In the genomic region with DNA sequence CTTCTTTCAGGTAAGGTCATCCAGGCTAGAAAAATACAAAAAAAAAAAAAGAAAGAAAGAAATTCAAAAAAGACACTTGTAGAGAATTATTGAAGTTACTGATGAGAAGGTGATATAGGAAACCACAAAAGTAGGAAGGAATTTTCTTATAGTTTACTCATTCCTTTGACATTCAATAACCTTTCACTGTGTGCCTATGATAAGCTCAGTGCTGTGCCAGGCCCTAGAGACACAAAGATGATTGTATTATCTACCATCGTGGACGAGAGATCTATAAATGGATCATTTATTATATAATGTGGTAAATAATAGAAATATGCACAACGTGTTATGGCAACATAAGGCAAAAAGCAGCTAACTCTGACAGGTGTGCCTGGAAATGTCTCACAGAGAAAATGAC, we compare ENCODE assay signal across 23 cellular contexts.
A peak's percentile ranks its signal among the peaks of the same experiment; 100 is the strongest.
DNase-seq lines count a peak whose midpoint lies in the region; ATAC-seq and TF ChIP-seq lines count a peak whose summit lies in the region.
"Had no signal": no experiment of that assay in that cellular context is flagged by ENCODE, and none has a peak within 500 bp of the region (broad histone marks: within the 10 kb centered on the region; RNA-seq: fewer than 3 reads in every experiment).

No MANE protein-coding gene starts in this region.

- H3K4me3 Mint-ChIP-seq in naive thymus-derived CD8-positive, alpha-beta T cell, result no peak overlapping the region
- H3K4me3 Mint-ChIP-seq: CD14-positive monocyte; CD4-positive, alpha-beta T cell; CD8-positive, alpha-beta memory T cell had no signal

- TF ChIP-seq CTCF in PC-3 (conservative IDR thresholded peaks at IDR 0.05; ENCODE audit: low read depth, low read length) (no peak), SK-N-SH (IDR thresholded peaks at IDR 0.05) (no peak)

- 27% methylated on average over 3 of the region's 3 CpGs for WGBS in SK-N-SH (ENCODE audit: low lambda C conversion rate)

- BruUV-seq in PC-3 (replicated peaks; lab: Mats Ljungman, UMichigan), result no TSS peak

- H3K4me1 ChIP-seq in PC-3 (ENCODE audit: insufficient read depth, low read length), result peaks cover 13% of the 10 kb centered on the region
- no peaks in the 10 kb centered on the region; a peak in 1 of 4 replicates for H3K4me1 ChIP-seq in SK-N-SH (ENCODE audit: control insufficient read depth in 1 of 2, insufficient read depth in 2 of 2, low read depth in 1 of 2, low read length in 1 of 2)
- H3K4me1 ChIP-seq: A549; BE2C; BLaER1 treated with 17β-estradiol and CSF1 and Interleukin-3, amounts not matched to agents 10 nM and 100 nM had no signal

- H3K27me3 ChIP-seq in PC-3 (ENCODE audit: low read length) (no peaks in the 10 kb centered on the region), SK-N-SH (ENCODE audit: insufficient read depth) (no peaks in the 10 kb centered on the region)
- H3K27me3 ChIP-seq: BE2C; BLaER1 treated with 17β-estradiol and CSF1 and Interleukin-3, amounts not matched to agents 10 nM and 100 nM had no signal

- no peak for TF ChIP-seq RAD21 in SK-N-SH (IDR thresholded peaks at IDR 0.05; ENCODE audit: low read length)

- H3K9me3 Mint-ChIP-seq in naive thymus-derived CD8-positive, alpha-beta T cell, result no peaks in the 10 kb centered on the region
- H3K9me3 Mint-ChIP-seq: CD4-positive, alpha-beta T cell had no signal

- intact Hi-C loops in PC-3 (cut with micrococcal nuclease), result no loop called here

- H3F3A ChIP-seq in PC-3 (ENCODE audit: low read length, unreplicated experiment), result no peaks in the 10 kb centered on the region
- H3F3A ChIP-seq in SK-N-SH (replicated peaks; ENCODE audit: insufficient read depth), result no peaks in the 10 kb centered on the region

- H3K9me3 ChIP-seq in PC-3 (ENCODE audit: low read length), result no peaks in the 10 kb centered on the region
- H3K9me3 ChIP-seq in SK-N-SH, result no peaks in the 10 kb centered on the region
- H3K9me3 ChIP-seq: A549; BE2C; BLaER1 treated with 17β-estradiol and CSF1 and Interleukin-3, amounts not matched to agents 10 nM and 100 nM had no signal

- H3K36me3 ChIP-seq in PC-3 (ENCODE audit: low read depth, low read length) (no peaks in the 10 kb centered on the region), SK-N-SH (replicated peaks in 1 of 2; ENCODE audit: control insufficient read depth in 1 of 2, insufficient read depth in 2 of 2, low read length in 1 of 2) (no peaks in the 10 kb centered on the region)
- H3K36me3 ChIP-seq: BE2C; BLaER1 treated with 17β-estradiol and CSF1 and Interleukin-3, amounts not matched to agents 10 nM and 100 nM had no signal

- H3K27me3 Mint-ChIP-seq in naive thymus-derived CD8-positive, alpha-beta T cell, result peaks cover 0 to 3% (median 0%) of the 10 kb centered on the region in 5 donors

- POLR2A ChIA-PET in PC-3 (lab: Charles Lee; ENCODE audit: unreplicated experiment) (interaction anchor here (0.6 kb wide), 1 partner anchor 258 kb away, joined by 3 read pairs; no protein-coding TSS in a partner anchor), SK-N-SH (lab: Yijun Ruan, JAX) (interaction anchor here (0.6 kb wide), 1 partner anchor 157 kb away, joined by 3 read pairs; no protein-coding TSS in a partner anchor)
- POLR2A ChIA-PET in naive thymus-derived CD8-positive, alpha-beta T cell (lab: Charles Lee), result no interaction called here

- H2AFZ ChIP-seq in PC-3 (ENCODE audit: low read length), result no peak overlapping the region
- H2AFZ ChIP-seq in SK-N-SH (ENCODE audit: low read depth), result no peak overlapping the region
- H2AFZ ChIP-seq: GM23248 had no signal

- H3K4me3 ChIP-seq in PC-3 (ENCODE audit: low read length) (no peak overlapping the region), SK-N-SH (ENCODE audit: low read depth in 2 of 2, low read length in 1 of 2) (no peak overlapping the region)
- H3K4me3 ChIP-seq: A549; BLaER1 treated with 17β-estradiol and CSF1 and Interleukin-3, amounts not matched to agents 10 nM and 100 nM; GM23248 had no signal

- H4K20me1 ChIP-seq in PC-3 (ENCODE audit: low read length) (no peaks in the 10 kb centered on the region), SK-N-SH (ENCODE audit: insufficient read depth) (no peaks in the 10 kb centered on the region)
- H4K20me1 ChIP-seq: BLaER1 treated with 17β-estradiol and CSF1 and Interleukin-3, amounts not matched to agents 10 nM and 100 nM had no signal

- TF ChIP-seq EP300 in SK-N-SH (IDR thresholded peaks at IDR 0.05; ENCODE audit: borderline replicate concordance in 1 of 2, low read depth in 1 of 2, low read length in 1 of 2), result no peak

- CTCF ChIA-PET in PC-3 (lab: Charles Lee) (interaction anchor here (0.6 to 0.8 kb wide), 2 partner anchors 17 to 22 kb away, joined by 3 read pairs; no protein-coding TSS in a partner anchor), SK-N-SH (lab: Yijun Ruan, JAX) (interaction anchor here (1.4 to 2.1 kb wide), 2 partner anchors 22 to 309 kb away, joined by 4 to 8 read pairs; no protein-coding TSS in a partner anchor)

- no peaks in the 10 kb centered on the region for H3K36me3 Mint-ChIP-seq in naive thymus-derived CD8-positive, alpha-beta T cell
- H3K36me3 Mint-ChIP-seq: CD14-positive monocyte; CD8-positive, alpha-beta memory T cell had no signal

- H3K4me2 ChIP-seq in PC-3 (ENCODE audit: low read length) (no peak overlapping the region), SK-N-SH (no peak overlapping the region)
- H3K4me2 ChIP-seq: A549; BLaER1 treated with 17β-estradiol and CSF1 and Interleukin-3, amounts not matched to agents 10 nM and 100 nM had no signal

- H3K9me2 ChIP-seq in PC-3 (replicated peaks; ENCODE audit: low read length) (no peaks in the 10 kb centered on the region), SK-N-SH (no peaks in the 10 kb centered on the region; the same call in 1 of the 2 replicates)

- H3K79me2 ChIP-seq in PC-3 (ENCODE audit: low read length) (no peaks in the 10 kb centered on the region), SK-N-SH (ENCODE audit: insufficient read depth) (no peaks in the 10 kb centered on the region)

- no peak overlapping the region for H3K27ac Mint-ChIP-seq in naive thymus-derived CD8-positive, alpha-beta T cell
- H3K27ac Mint-ChIP-seq: CD14-positive monocyte; CD4-positive, alpha-beta T cell; CD8-positive, alpha-beta memory T cell had no signal

- H3K9ac ChIP-seq in PC-3 (ENCODE audit: low read length) (no peak overlapping the region), SK-N-SH (no peak overlapping the region)
- H3K9ac ChIP-seq: BLaER1 treated with 17β-estradiol and CSF1 and Interleukin-3, amounts not matched to agents 10 nM and 100 nM; GM23248 had no signal

- no peaks in the 10 kb centered on the region for H3K4me1 Mint-ChIP-seq in naive thymus-derived CD8-positive, alpha-beta T cell
- H3K4me1 Mint-ChIP-seq: CD14-positive monocyte; CD8-positive, alpha-beta memory T cell had no signal

- H3K27ac ChIP-seq in PC-3 (ENCODE audit: low read length), result no peak overlapping the region
- H3K27ac ChIP-seq in SK-N-SH (ENCODE audit: low read depth in 2 of 2, low read length in 1 of 2), result no peak overlapping the region
- H3K27ac ChIP-seq: A549; BLaER1 treated with 17β-estradiol and CSF1 and Interleukin-3, amounts not matched to agents 10 nM and 100 nM; GM23248 had no signal

- peak; percentile 40 for DNase-seq in ELR (ENCODE audit: low read depth)
- peak; percentile 26 for DNase-seq in PC-3
- no peak for DNase-seq in SK-N-SH
- DNase-seq in mucosa of gallbladder (ENCODE audit: low spot score), result peak; percentile 29
- no peak for DNase-seq in dermis blood vessel endothelial cell
- DNase-seq in naive thymus-derived CD8-positive, alpha-beta T cell, result no peak
- DNase-seq: 8988T; ACHN; AML-193; BE2C; CD4-positive, alpha-beta T cell; CD8-positive, alpha-beta memory T cell; DMS 273 treated with DMSO at 0.1 percent for 48 hours; DMS79; EL; GF-D8; GM23248; H7; HCEC 1CT had no signal

- peak; percentile 29 for ATAC-seq in PC-3
- no peak for ATAC-seq in naive thymus-derived CD8-positive, alpha-beta T cell
- ATAC-seq in GM18498 (IDR thresholded peaks at IDR 0.05; ENCODE audit: unreplicated experiment), result no peak
- ATAC-seq: A549 had no signal

TF ChIP-seq in SK-N-SH, 30 proteins besides CTCF, POLR2A, EP300 and RAD21:
- TF ChIP-seq CHD2 (IDR thresholded peaks at IDR 0.05; ENCODE audit: low read length, partially characterized antibody), result no peak
- peak; percentile 22; the same call in 1 of the 2 replicates for TF ChIP-seq TCF12 (IDR thresholded peaks at IDR 0.05)
- no peak for TF ChIP-seq FOSL2 (IDR thresholded peaks at IDR 0.05; ENCODE audit: borderline replicate concordance, low read depth)
- TF ChIP-seq RXRA (IDR thresholded peaks at IDR 0.05; ENCODE audit: borderline replicate concordance, low read depth), result 0 out of 2 replicates have a peak, but pooled peaks have one; percentile 40
- TF ChIP-seq MXI1 (IDR thresholded peaks at IDR 0.05; ENCODE audit: low read depth, low read length), result no peak

Comparison
In these comparisons a context has a peak if more than half of its experiments do, and no peak if none do; other contexts are left out.
1. DNase-seq: peak in ELR (single experiment), PC-3 (single experiment) and mucosa of gallbladder (single experiment); none in SK-N-SH (single experiment), dermis blood vessel endothelial cell (single experiment) and naive thymus-derived CD8-positive, alpha-beta T cell (0 of 10).